In the genomic region with DNA sequence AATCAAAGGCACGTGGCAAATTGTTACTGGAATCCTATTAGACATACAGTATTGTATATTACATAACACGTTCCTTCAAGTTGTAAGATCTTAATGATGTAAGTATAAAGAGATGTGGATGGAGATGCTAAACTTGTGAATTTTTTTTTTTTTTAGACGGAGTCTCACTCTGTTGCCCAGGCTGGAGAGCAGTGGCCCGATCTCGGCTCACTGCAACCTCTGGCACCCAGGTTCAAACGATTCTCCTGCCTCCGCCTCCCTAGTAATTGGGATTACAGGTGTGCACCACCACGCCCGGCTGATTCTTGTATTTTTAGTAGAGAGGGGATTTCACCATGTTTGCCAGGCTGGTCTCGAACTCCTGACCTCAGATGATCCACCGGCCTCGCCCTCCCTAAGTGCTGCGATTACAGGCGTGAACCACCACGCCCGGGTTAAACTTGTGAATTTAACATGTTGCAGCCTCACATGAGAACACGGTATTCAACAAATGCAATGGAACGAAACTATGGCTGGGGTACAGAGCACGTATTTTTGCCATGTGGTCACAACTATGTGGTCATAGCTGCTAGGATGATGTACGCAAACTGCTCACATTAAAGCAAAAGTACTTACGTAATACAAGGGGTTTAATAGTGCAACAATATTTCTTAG, we compare ENCODE assay signal across 8 cellular contexts. TPM values are rescaled to one million over a fixed set of nuclear protein-coding genes. Genes with fewer than 3 reads are reported as not detected.
DNase-seq lines count a peak whose midpoint lies in the region; ATAC-seq lines count a peak whose summit lies in the region.

No MANE protein-coding gene starts in this region.

- H3K36me3 Mint-ChIP-seq in naive B cell = peaks cover 7% of the 10 kb centered on the region in 2 donors

- peaks cover 0 to 1% (median 0%) of the 10 kb centered on the region in 7 donors for H3K9me3 Mint-ChIP-seq in naive B cell

- WGBS in ectodermal cell, 2 experiments = 51 to 54% methylated on average over 21 of the region's 21 CpGs
- 36% methylated on average over 21 of the region's 21 CpGs for WGBS in urinary bladder

- H3K27ac Mint-ChIP-seq in naive B cell = peak overlapping the region; percentile 100

- H3K4me3 ChIP-seq in BLaER1 = peak overlapping the region; percentile 94
- peak overlapping the region; percentile 96 for H3K4me3 ChIP-seq in ectodermal cell (ENCODE audit: insufficient read depth, low read depth, low read length)
- peak overlapping the region; percentile 97 for H3K4me3 ChIP-seq in urinary bladder (ENCODE audit: low read depth, low read length)

- H3K4me3 Mint-ChIP-seq in naive B cell = peak overlapping the region; percentile 92 to 98 (median 96)

- peak overlapping the region; percentile 98 for H3K4me2 ChIP-seq in BLaER1

- no peaks in the 10 kb centered on the region for H3K9me3 ChIP-seq in BLaER1
- H3K9me3 ChIP-seq in ectodermal cell (ENCODE audit: control insufficient read depth, low read length) = no peaks in the 10 kb centered on the region

- H3K4me1 ChIP-seq in BLaER1 (peaks cover 27% of the 10 kb centered on the region), ectodermal cell (ENCODE audit: control insufficient read depth, insufficient read depth, low read length) (peaks cover 5% of the 10 kb centered on the region), urinary bladder (ENCODE audit: insufficient read depth) (no peaks in the 10 kb centered on the region)

- H3K27me3 ChIP-seq in BLaER1 (no peaks in the 10 kb centered on the region), ectodermal cell (ENCODE audit: control insufficient read depth, insufficient read depth, low read length, poor library complexity, severe bottlenecking) (no peaks in the 10 kb centered on the region)

- peaks cover 29 to 44% (median 34%) of the 10 kb centered on the region in 3 donors for H3K4me1 Mint-ChIP-seq in naive B cell

- peaks cover 39% of the 10 kb centered on the region for H4K20me1 ChIP-seq in BLaER1

- no peaks in the 10 kb centered on the region for H3K27me3 Mint-ChIP-seq in naive B cell

- H3K27ac ChIP-seq in BLaER1 (peak overlapping the region; percentile 96), ectodermal cell (ENCODE audit: insufficient read depth, low read depth, low read length, poor library complexity, severe bottlenecking) (no peak overlapping the region), urinary bladder (ENCODE audit: low read depth) (no peak overlapping the region)

- peak overlapping the region; percentile 98 for H3K9ac ChIP-seq in BLaER1

- ATAC-seq in GM19395 (IDR thresholded peaks at IDR 0.05; ENCODE audit: unreplicated experiment) = peak; percentile 39
- ATAC-seq in HG03558 (IDR thresholded peaks at IDR 0.05; ENCODE audit: extremely low read depth, unreplicated experiment) = peak; percentile 16
- ATAC-seq in naive B cell (ENCODE audit: low read depth in 2 of 2) = peak; percentile 56 to 66

- peaks cover 19% of the 10 kb centered on the region for H3K36me3 ChIP-seq in BLaER1
- H3K36me3 ChIP-seq in ectodermal cell (ENCODE audit: control insufficient read depth, insufficient read depth, low read length) = no peaks in the 10 kb centered on the region
- no peaks in the 10 kb centered on the region for H3K36me3 ChIP-seq in urinary bladder (ENCODE audit: insufficient read depth)

- peak; percentile 17 to 20 for DNase-seq in activated CD4-positive, alpha-beta T cell treated with anti-CD3 and anti-CD28 coated beads for 4 hours
- no peak for DNase-seq in naive B cell
- no peak for DNase-seq in glomerular visceral epithelial cell (ENCODE audit: extremely low spot score)

RNA-seq across cellular contexts. Expression of a gene that starts 0.8 kb away (rescaled TPM):
- 40.7 TPM for polyA plus RNA-seq in ectodermal cell (2013, experiment 1 of 4)
- polyA plus RNA-seq in ectodermal cell (2013, experiment 2 of 4) = 44.4 TPM
- polyA plus RNA-seq in ectodermal cell (2013, experiment 3 of 4) = 41.4 TPM
- polyA plus RNA-seq in ectodermal cell (2013, experiment 4 of 4) = 35.4 TPM
- polyA plus RNA-seq in naive B cell (ENCODE audit: low read depth in 6 of 6) (10 to 100 TPM; 15.4 to 26.3 (median 21.5) TPM), urinary bladder (21.3 TPM)
- 25.9 TPM for total RNA-seq in urinary bladder

RNA-seq across cellular contexts. Expression of a gene that starts 40.9 kb away (rescaled TPM):
- not detected for polyA plus RNA-seq in ectodermal cell (2013, experiment 1 of 4)
- polyA plus RNA-seq in ectodermal cell (2013, experiment 2 of 4) = not detected
- not detected for polyA plus RNA-seq in ectodermal cell (2013, experiment 3 of 4)
- not detected for polyA plus RNA-seq in ectodermal cell (2013, experiment 4 of 4)
- polyA plus RNA-seq in naive B cell (ENCODE audit: low read depth in 6 of 6) (not detected), urinary bladder (0.28 TPM)
- not detected for total RNA-seq in urinary bladder

RNA-seq across cellular contexts. Expression of a gene that starts 55.2 kb away (rescaled TPM):
- 61.6 TPM for polyA plus RNA-seq in ectodermal cell (2013, experiment 1 of 4)
- polyA plus RNA-seq in ectodermal cell (2013, experiment 2 of 4) = 65.5 TPM
- 45.3 TPM for polyA plus RNA-seq in ectodermal cell (2013, experiment 3 of 4)
- polyA plus RNA-seq in ectodermal cell (2013, experiment 4 of 4) = 48.1 TPM
- polyA plus RNA-seq in naive B cell (ENCODE audit: low read depth in 6 of 6) (10 to 100 TPM; 23.1 to 32.8 (median 31.5) TPM), urinary bladder (33.7 TPM)
- total RNA-seq in urinary bladder = 55.6 TPM

Comparison
In these comparisons a context has a peak if more than half of its experiments do, and no peak if none do; other contexts are left out.
1. DNase-seq: peak in activated CD4-positive, alpha-beta T cell treated with anti-CD3 and anti-CD28 coated beads for 4 hours (2 of 2); none in naive B cell (single experiment) and glomerular visceral epithelial cell (single experiment).
2. Peak in every context shown above with its lines, with median percentiles within 50 percentile points of each other: H3K4me3 ChIP-seq and ATAC-seq.